Comparison of ENCODE assay signal across 28 cellular contexts in the genomic region with DNA sequence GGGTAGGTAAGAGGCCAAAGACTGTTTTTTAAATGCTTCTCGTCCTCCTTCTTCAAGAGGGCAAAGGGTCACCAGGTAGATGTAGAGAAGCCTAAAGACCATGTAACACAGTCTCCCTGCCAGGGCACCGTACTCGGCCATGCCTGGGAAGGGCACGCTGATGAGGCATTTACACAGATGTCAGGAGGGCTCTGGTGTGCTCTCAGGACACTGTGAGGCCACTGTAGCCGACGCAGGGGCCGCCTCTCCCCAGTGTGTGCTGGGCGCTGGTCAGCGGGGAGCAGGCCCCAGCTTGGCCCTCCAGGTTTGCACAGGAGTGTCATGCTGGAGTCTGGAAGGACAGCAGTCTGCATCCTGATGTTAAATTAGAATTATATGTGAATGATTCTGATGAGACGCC. TPM values are rescaled to one million over a fixed set of nuclear protein-coding genes. Genes with fewer than 3 reads are reported as not detected.
"Had no signal": no experiment of that assay in that cellular context is flagged by ENCODE, and none has a peak within 500 bp of the region (broad histone marks: within the 10 kb centered on the region; RNA-seq: fewer than 3 reads in every experiment).

No MANE protein-coding gene starts in this region.

- H3K9me3 Mint-ChIP-seq: activated naive CD8-positive, alpha-beta T cell treated with anti-CD3 and anti-CD28 coated beads, Interleukin-2, amount 10 ng/mL, durations not matched to agents 7 days and 5 days; T-helper 1 cell treated with Interleukin-12 subunit alpha and Interleukin-12 subunit beta and Interleukin-4 antibody, amounts not matched to agents 30 μg/mL and 1 μg/mL, for 36 hours; WTC11 had no signal

- H3K27me3 ChIP-seq: adrenal gland, SJCRH30 had no signal

- H3K4me1 Mint-ChIP-seq: activated naive CD8-positive, alpha-beta T cell treated with anti-CD3 and anti-CD28 coated beads, Interleukin-2, amount 10 ng/mL, durations not matched to agents 7 days and 5 days; WTC11 had no signal

- H3K36me3 Mint-ChIP-seq: activated naive CD8-positive, alpha-beta T cell treated with anti-CD3 and anti-CD28 coated beads, Interleukin-2, amount 10 ng/mL, durations not matched to agents 7 days and 5 days had no signal

- H3K27ac ChIP-seq: adrenal gland, KMS-11, SJCRH30 had no signal

- H3K27ac Mint-ChIP-seq: activated naive CD8-positive, alpha-beta T cell treated with anti-CD3 and anti-CD28 coated beads, Interleukin-2, amount 10 ng/mL, durations not matched to agents 7 days and 5 days; T-helper 1 cell treated with Interleukin-12 subunit alpha and Interleukin-12 subunit beta and Interleukin-4 antibody, amounts not matched to agents 30 μg/mL and 1 μg/mL, for 36 hours had no signal

- H3K4me3 Mint-ChIP-seq: activated naive CD8-positive, alpha-beta T cell treated with anti-CD3 and anti-CD28 coated beads, Interleukin-2, amount 10 ng/mL, durations not matched to agents 7 days and 5 days; T-helper 1 cell treated with Interleukin-12 subunit alpha and Interleukin-12 subunit beta and Interleukin-4 antibody, amounts not matched to agents 30 μg/mL and 1 μg/mL, for 36 hours; WTC11 had no signal

- H3K27me3 Mint-ChIP-seq: activated naive CD8-positive, alpha-beta T cell treated with anti-CD3 and anti-CD28 coated beads, Interleukin-2, amount 10 ng/mL, durations not matched to agents 7 days and 5 days had no signal

- H3K9ac ChIP-seq: KMS-11, SK-N-SH had no signal

- H3K9me3 ChIP-seq: adrenal gland, SJCRH30, SK-N-SH had no signal

- DNase-seq: activated CD4-positive, alpha-beta T cell treated with anti-CD3 and anti-CD28 coated beads for 48 hours; activated CD4-positive, alpha-beta T cell treated with anti-CD3 and anti-CD28 coated beads, Interleukin-2, amount 50 U/mL, for 4 hours; activated CD4-positive, CD25-positive, alpha-beta regulatory T cell treated with anti-CD3 and anti-CD28 coated beads, Interleukin-2, amount 50 U/mL, for 72 hours; activated CD8-positive, alpha-beta memory T cell treated with anti-CD3 and anti-CD28 coated beads for 24 hours; activated naive CD4-positive, alpha-beta T cell treated with anti-CD3 and anti-CD28 coated beads, Interleukin-2, amount 50 U/mL, for 16 hours; activated naive CD8-positive, alpha-beta T cell treated with anti-CD3 and anti-CD28 coated beads, Interleukin-2, amount 10 ng/mL, durations not matched to agents 7 days and 5 days; adrenal gland; anterior cingulate cortex; central memory CD4-positive, alpha-beta T cell; NCI-H1092; NCI-H1417; NCI-H1930; NCI-H2171; NCI-H2227 treated with DMSO at 0.1 percent for 48 hours; NCI-H446 treated with DMSO at 0.1 percent for 48 hours; NCI-H526; NCI-H774; Right ventricle myocardium superior; SJCRH30; SK-N-SH; SW 1271; T-helper 9 cell had no signal

- H3K4me1 ChIP-seq: adrenal gland, SJCRH30 had no signal

- H3K4me3 ChIP-seq: adrenal gland, SJCRH30 had no signal

RNA-seq across cellular contexts. Expression of gene HRH3, which starts 44.4 kb away (rescaled TPM):
- total RNA-seq: activated naive CD8-positive, alpha-beta T cell treated with anti-CD3 and anti-CD28 coated beads, Interleukin-2, amount 10 ng/mL, durations not matched to agents 7 days and 5 days; MCF 10A; OCI-LY7; Right ventricle myocardium superior; RPMI7951; SJCRH30 had no signal
